In genomic region chr1:232033285-232033684, GRCh38 we compare ENCODE assay signal across 19 cellular contexts.
DNase-seq lines count a peak whose midpoint lies in the region; ATAC-seq and TF ChIP-seq lines count a peak whose summit lies in the region.
"Had no signal": no experiment of that assay in that cellular context is flagged by ENCODE, and none has a peak within 500 bp of the region (broad histone marks: within the 10 kb centered on the region; RNA-seq: fewer than 3 reads in every experiment).

No MANE protein-coding gene starts in this region.

- H2BK12ac ChIP-seq in neuronal stem cell (ENCODE audit: low read length), result no peak overlapping the region

- no peak overlapping the region for H2BK120ac ChIP-seq in neuronal stem cell (ENCODE audit: low read depth, low read length)

- peak in 2 of 3 experiments; percentile 43 to 64 for DNase-seq in NCI-H1417 (lab: John Stamatoyannopoulos, UW)
- no peak for DNase-seq in NCI-H1417 treated with DMSO at 0.1 percent for 48 hours (lab: John Stamatoyannopoulos, UW)
- DNase-seq in NCI-H2081 (lab: John Stamatoyannopoulos, UW), result peak; percentile 58 to 69
- DNase-seq in WERI-Rb-1, result peak; percentile 80
- no peak for DNase-seq in neuronal stem cell (ENCODE audit: low spot score)
- no peak for DNase-seq in activated gamma-delta T cell treated with Interleukin-2 at 50 U/mL for 16 hours
- no peak for DNase-seq in stimulated activated CD4-positive, alpha-beta T cell treated with anti-CD3 and anti-CD28 coated beads, Interleukin-15, amount 100 ng/mL, for 24 hours
- DNase-seq: activated CD4-positive, CD25-positive, alpha-beta regulatory T cell; activated CD8-positive, alpha-beta T cell treated with anti-CD3 and anti-CD28 coated beads for 36 hours; activated naive CD4-positive, alpha-beta T cell treated with Interleukin-2 at 50 U/mL for 16 hours; activated T-cell treated with anti-CD3 and anti-CD28 coated beads, Interleukin-2, amount 50 U/mL, for 1 hour; amniotic stem cell; Calu3; dermis blood vessel endothelial cell; GDM1; stimulated activated CD4-positive, alpha-beta T cell treated with anti-CD3 and anti-CD28 coated beads, Interleukin-4, amount 100 ng/mL, for 24 hours had no signal

- WGBS in neuronal stem cell (ENCODE audit: extremely low coverage in 2 of 2, insufficient read length in 2 of 2, insufficient replicate concordance in 1 of 2), 2 donors, result no CpG with 5 or more reads among the region's 4 CpGs

- no peak overlapping the region for H3K4me2 ChIP-seq in neuronal stem cell (ENCODE audit: insufficient read depth, low read length, poor library complexity, severe bottlenecking)

- no peak for TF ChIP-seq CTCF in WERI-Rb-1 (IDR thresholded peaks at IDR 0.05; ENCODE audit: low read depth, low read length)

- no peaks in the 10 kb centered on the region for H3K79me1 ChIP-seq in neuronal stem cell (ENCODE audit: low read depth, low read length)

- H3K4me1 ChIP-seq in neuronal stem cell (ENCODE audit: control insufficient read depth in 2 of 2, insufficient read depth in 1 of 2, low read depth in 1 of 2, low read length in 2 of 2), result peaks cover 3 to 5% of the 10 kb centered on the region in 2 donors

- no peaks in the 10 kb centered on the region for H3K27me3 ChIP-seq in WERI-Rb-1 (ENCODE audit: insufficient read depth, low read depth, severe bottlenecking)
- no peaks in the 10 kb centered on the region for H3K27me3 ChIP-seq in neuronal stem cell (ENCODE audit: control insufficient read depth in 3 of 3, insufficient read depth in 3 of 3, low read depth in 1 of 3, low read length in 3 of 3)
- H3K27me3 ChIP-seq: neutrophil had no signal

- no peak overlapping the region for H4K91ac ChIP-seq in neuronal stem cell (ENCODE audit: low read depth, low read length, poor library complexity)

- H3K18ac ChIP-seq in neuronal stem cell (ENCODE audit: low read length), result no peak overlapping the region

- no peak overlapping the region for H3K9ac ChIP-seq in neuronal stem cell (ENCODE audit: low read depth, low read length, poor library complexity)

- no peak overlapping the region for H2AK5ac ChIP-seq in neuronal stem cell (ENCODE audit: low read depth, low read length)

- H2AFZ ChIP-seq in neuronal stem cell (ENCODE audit: low read length), result peak overlapping the region; percentile 7

- H3K9me3 ChIP-seq in WERI-Rb-1 (ENCODE audit: severe bottlenecking), result no peaks in the 10 kb centered on the region
- H3K9me3 ChIP-seq in neuronal stem cell (replicated peaks in 1 of 2; ENCODE audit: control insufficient read depth in 2 of 2, insufficient read depth in 1 of 2, low read depth in 1 of 2, low read length in 2 of 2), result peaks cover 2 to 4% of the 10 kb centered on the region in 2 donors
- H3K9me3 ChIP-seq: neutrophil had no signal

- no peak overlapping the region for H3K14ac ChIP-seq in neuronal stem cell (ENCODE audit: low read length)

- no peak for ATAC-seq in GM21367 (IDR thresholded peaks at IDR 0.05; ENCODE audit: unreplicated experiment)
- ATAC-seq: activated CD8-positive, alpha-beta T cell treated with anti-CD3 and anti-CD28 coated beads for 36 hours had no signal

- no peak overlapping the region for H2BK15ac ChIP-seq in neuronal stem cell (ENCODE audit: low read length)

- H3K36me3 ChIP-seq in WERI-Rb-1 (no peaks in the 10 kb centered on the region), neuronal stem cell (replicated peaks in 1 of 2; ENCODE audit: control insufficient read depth in 2 of 2, insufficient read depth in 2 of 2, low read length in 2 of 2) (no peaks in the 10 kb centered on the region)

- H3K27ac ChIP-seq in WERI-Rb-1 (no peak overlapping the region), neuronal stem cell (replicated peaks; ENCODE audit: low read length) (no peak overlapping the region)
- H3K27ac ChIP-seq: neutrophil, SK-N-MC had no signal

- H3K23ac ChIP-seq in neuronal stem cell (ENCODE audit: low read depth, low read length, poor library complexity), result no peak overlapping the region

- H3K4me3 ChIP-seq in WERI-Rb-1 (ENCODE audit: low read depth, low read length) (no peak overlapping the region), neuronal stem cell (ENCODE audit: low read length in 2 of 2) (no peak overlapping the region)
- H3K4me3 ChIP-seq: SK-N-MC had no signal

- no peak overlapping the region for H3K4ac ChIP-seq in neuronal stem cell (ENCODE audit: low read length)

- no peak overlapping the region for H4K8ac ChIP-seq in neuronal stem cell (ENCODE audit: low read depth, low read length)

- no peak overlapping the region for H2BK5ac ChIP-seq in neuronal stem cell (ENCODE audit: low read length)

Comparison
In these comparisons a context has a peak if more than half of its experiments do, and no peak if none do; other contexts are left out.
1. DNase-seq: peak in NCI-H1417 (2 of 3), NCI-H2081 (2 of 2) and WERI-Rb-1 (single experiment); none in NCI-H1417 treated with DMSO at 0.1 percent for 48 hours (single experiment), neuronal stem cell (single experiment), activated gamma-delta T cell treated with Interleukin-2 at 50 U/mL for 16 hours (single experiment) and stimulated activated CD4-positive, alpha-beta T cell treated with anti-CD3 and anti-CD28 coated beads, Interleukin-15, amount 100 ng/mL, for 24 hours (single experiment).